Comparison of ENCODE assay signal across 9 cellular contexts in the genomic region with DNA sequence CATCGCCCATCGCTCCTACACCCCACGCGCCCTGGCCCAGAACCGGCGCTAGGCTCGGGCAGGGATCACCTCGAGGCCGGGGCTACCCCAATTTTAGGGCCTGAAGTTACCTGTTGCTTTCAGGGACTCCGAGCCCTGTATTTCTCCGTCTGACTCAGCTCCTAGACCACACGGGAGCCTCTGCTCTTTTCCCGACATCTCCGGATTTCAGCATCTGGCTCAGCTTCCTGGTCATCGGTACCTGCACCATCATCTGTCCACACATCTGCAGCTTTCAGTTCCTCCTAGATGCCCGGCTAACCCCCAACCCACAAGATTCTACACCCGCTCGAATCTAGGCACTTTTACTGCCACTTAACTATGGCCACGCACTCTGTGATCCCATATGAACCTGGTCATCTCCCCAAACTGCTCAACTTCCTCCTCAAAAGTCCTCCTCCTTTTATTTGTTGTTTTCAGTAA. TPM values are rescaled to one million over a fixed set of nuclear protein-coding genes. Genes with fewer than 3 reads are reported as not detected.
DNase-seq lines count a peak whose midpoint lies in the region; ATAC-seq and TF ChIP-seq lines count a peak whose summit lies in the region.
"Had no signal": no experiment of that assay in that cellular context is flagged by ENCODE, and none has a peak within 500 bp of the region (broad histone marks: within the 10 kb centered on the region; RNA-seq: fewer than 3 reads in every experiment).

No MANE protein-coding gene starts in this region.

- 31 to 61% methylated on average over 10 to 19 of the region's 19 CpGs for WGBS in upper lobe of left lung, 2 donors

- H3K36me3 ChIP-seq in upper lobe of left lung: no peaks in the 10 kb centered on the region

- peaks cover 0 to 2% (median 0%) of the 10 kb centered on the region in 4 donors for H3K27me3 ChIP-seq in upper lobe of left lung

- H3K4me1 ChIP-seq in upper lobe of left lung: peaks cover 6 to 14% (median 9%) of the 10 kb centered on the region in 4 donors

- no peaks in the 10 kb centered on the region for H3K36me3 Mint-ChIP-seq in T-helper 2 cell treated with Interferon-gamma antibody and Interleukin-4, amounts not matched to agents 5 μg/mL and 100 μg/mL, for 36 hours (ENCODE audit: low read depth)
- H3K36me3 Mint-ChIP-seq in naive thymus-derived CD8-positive, alpha-beta T cell: no peaks in the 10 kb centered on the region

- TF ChIP-seq EP300 in upper lobe of left lung (IDR thresholded peaks at IDR 0.05): no peak

- H3K9me3 Mint-ChIP-seq in T-helper 2 cell treated with Interferon-gamma antibody and Interleukin-4, amounts not matched to agents 5 μg/mL and 100 μg/mL, for 36 hours: no peaks in the 10 kb centered on the region
- H3K9me3 Mint-ChIP-seq in naive thymus-derived CD8-positive, alpha-beta T cell: peaks cover 0 to 6% (median 0%) of the 10 kb centered on the region in 9 donors

- peaks cover 21% of the 10 kb centered on the region for H3K27me3 Mint-ChIP-seq in T-helper 2 cell treated with Interferon-gamma antibody and Interleukin-4, amounts not matched to agents 5 μg/mL and 100 μg/mL, for 36 hours (ENCODE audit: low read depth)
- peaks cover 5 to 16% (median 11%) of the 10 kb centered on the region in 5 donors for H3K27me3 Mint-ChIP-seq in naive thymus-derived CD8-positive, alpha-beta T cell

- TF ChIP-seq CTCF in foreskin fibroblast (IDR thresholded peaks at IDR 0.05; ENCODE audit: low read depth, low read length): no peak
- no peak for TF ChIP-seq CTCF in upper lobe of left lung (IDR thresholded peaks at IDR 0.05)

- no peak for TF ChIP-seq POLR2A in upper lobe of left lung (IDR thresholded peaks at IDR 0.05)

- no peaks in the 10 kb centered on the region for H3K4me1 Mint-ChIP-seq in T-helper 2 cell treated with Interferon-gamma antibody and Interleukin-4, amounts not matched to agents 5 μg/mL and 100 μg/mL, for 36 hours (ENCODE audit: low read depth)
- peaks cover 2 to 8% (median 3%) of the 10 kb centered on the region in 4 donors for H3K4me1 Mint-ChIP-seq in naive thymus-derived CD8-positive, alpha-beta T cell

- H3K27ac Mint-ChIP-seq in T-helper 2 cell treated with Interferon-gamma antibody and Interleukin-4, amounts not matched to agents 5 μg/mL and 100 μg/mL, for 36 hours: no peak overlapping the region
- H3K27ac Mint-ChIP-seq in naive thymus-derived CD8-positive, alpha-beta T cell: no peak overlapping the region

- H3K27ac ChIP-seq in upper lobe of left lung: peak overlapping the region in 1 of 4 donors; percentile 78

- no peak for DNase-seq in T-helper 2 cell treated with Interferon-gamma antibody and Interleukin-4, amounts not matched to agents 5 μg/mL and 100 μg/mL, for 36 hours (ENCODE audit: low spot score)
- no peak for DNase-seq in T-helper 2 cell
- no peak for DNase-seq in foreskin fibroblast
- DNase-seq in upper lobe of left lung: no peak
- DNase-seq in naive thymus-derived CD8-positive, alpha-beta T cell: no peak
- DNase-seq in NCI-H146 treated with DMSO at 0.1 percent for 48 hours (lab: John Stamatoyannopoulos, UW; ENCODE audit: unreplicated experiment): no peak
- DNase-seq: ACHN had no signal

- POLR2A ChIA-PET in naive thymus-derived CD8-positive, alpha-beta T cell (lab: Charles Lee): no interaction called here

- peak overlapping the region; percentile 74 for H3K4me3 Mint-ChIP-seq in T-helper 2 cell treated with Interferon-gamma antibody and Interleukin-4, amounts not matched to agents 5 μg/mL and 100 μg/mL, for 36 hours
- peak overlapping the region in 1 of 10 donors; percentile 66 for H3K4me3 Mint-ChIP-seq in naive thymus-derived CD8-positive, alpha-beta T cell

- H3K4me3 ChIP-seq in foreskin fibroblast (ENCODE audit: low read depth in 1 of 2, low read length in 2 of 2) (peak overlapping the region; percentile 63 to 79), upper lobe of left lung (peak overlapping the region in 3 of 4 donors; percentile 39 to 58 (median 57))

- peak; percentile 8 for ATAC-seq in HG03575 (IDR thresholded peaks at IDR 0.05; ENCODE audit: extremely low read depth, insufficient number of reproducible peaks, low FRiP score, unreplicated experiment)
- no peak for ATAC-seq in upper lobe of left lung (ENCODE audit: low FRiP score in 2 of 2)
- ATAC-seq in naive thymus-derived CD8-positive, alpha-beta T cell: no peak
- ATAC-seq in HG03432 (IDR thresholded peaks at IDR 0.05; ENCODE audit: unreplicated experiment): no peak

- H3K9me3 ChIP-seq in upper lobe of left lung: no peaks in the 10 kb centered on the region

RNA-seq across cellular contexts. Expression of a gene that starts 12.1 kb away (rescaled TPM):
- total RNA-seq in upper lobe of left lung: 1 to 10 TPM in 2 of 6 donors, under 1 TPM in 2, not detected in 2; 0.30 to 2.9 (median 1.0) TPM
- not detected for total RNA-seq in naive thymus-derived CD8-positive, alpha-beta T cell
- not detected for polyA plus RNA-seq in naive thymus-derived CD8-positive, alpha-beta T cell

RNA-seq across cellular contexts. Expression of a gene that starts 29.2 kb away (rescaled TPM):
- under 1 TPM in 2 of 6 donors, not detected in 4; 0.11 to 0.30 TPM for total RNA-seq in upper lobe of left lung
- total RNA-seq in naive thymus-derived CD8-positive, alpha-beta T cell: not detected
- not detected for polyA plus RNA-seq in naive thymus-derived CD8-positive, alpha-beta T cell

RNA-seq across cellular contexts. Expression of a gene that starts 32.9 kb away (rescaled TPM):
- 10 to 100 TPM in 5 of 6 donors, 1 to 10 TPM in 1; 8.4 to 33.7 (median 22.4) TPM for total RNA-seq in upper lobe of left lung
- 10 to 100 TPM; 15.9 to 20.1 TPM for total RNA-seq in naive thymus-derived CD8-positive, alpha-beta T cell
- 10 to 100 TPM; 11.2 to 14.3 (median 11.6) TPM for polyA plus RNA-seq in naive thymus-derived CD8-positive, alpha-beta T cell

RNA-seq across cellular contexts. Expression of a gene that starts 49.5 kb away (rescaled TPM):
- under 1 TPM in 2 of 6 donors, not detected in 4; 0.49 to 0.61 TPM for total RNA-seq in upper lobe of left lung
- 1 to 10 TPM; 1.5 to 1.9 TPM for total RNA-seq in naive thymus-derived CD8-positive, alpha-beta T cell
- under 1 TPM in 1 of 3 donors, not detected in 2; 0.09 TPM for polyA plus RNA-seq in naive thymus-derived CD8-positive, alpha-beta T cell
